In the genomic region with DNA sequence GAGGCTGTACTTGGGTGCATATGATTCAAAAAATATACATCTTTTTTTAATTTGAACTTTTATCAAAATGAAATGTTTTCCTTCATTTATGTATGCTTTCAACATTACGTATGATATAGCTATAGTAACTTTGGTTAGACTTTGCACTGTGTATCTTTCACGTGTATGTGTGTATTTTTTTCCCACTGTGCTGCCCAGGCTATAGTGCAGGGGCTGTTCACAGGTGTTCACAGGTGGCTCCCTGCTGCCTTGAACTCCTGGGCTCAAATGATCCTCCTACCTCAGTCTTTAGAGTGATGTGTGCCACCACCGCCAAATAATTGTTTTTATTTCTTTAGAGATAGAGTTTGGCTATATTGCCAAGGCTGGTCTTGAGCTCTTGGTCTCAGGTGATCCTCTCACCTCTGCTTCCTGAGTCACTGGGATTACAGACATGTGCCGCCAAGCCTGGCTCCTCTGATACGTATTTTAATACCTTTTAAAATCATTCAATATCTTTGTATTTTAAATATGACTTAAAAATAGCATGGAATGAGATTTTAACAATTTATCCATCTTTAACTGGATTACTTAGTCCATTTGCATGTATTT, we compare ENCODE assay signal across 22 cellular contexts.
"Had no signal": no experiment of that assay in that cellular context is flagged by ENCODE, and none has a peak within 500 bp of the region (broad histone marks: within the 10 kb centered on the region; RNA-seq: fewer than 3 reads in every experiment).

No MANE protein-coding gene starts in this region.

- H3K27ac ChIP-seq: colonic mucosa, epithelial cell of prostate, foreskin keratinocyte, gastroesophageal sphincter, heart left ventricle, hepatocyte, left lung, lower lobe of right lung had no signal

- H3K9me3 ChIP-seq: colonic mucosa, gastroesophageal sphincter, left lung, lower lobe of right lung had no signal

- H3K4me1 Mint-ChIP-seq: endodermal cell, immature natural killer cell, mesothelial cell of epicardium had no signal

- H3K4me3 ChIP-seq: colonic mucosa, gastroesophageal sphincter, heart left ventricle, hepatocyte, left lung, lower lobe of right lung had no signal

- H3K27ac Mint-ChIP-seq: dendritic cell treated with granulocyte-macrophage colony-stimulating factor and Interleukin-4, amounts not matched to agents 40 ng/mL and 50 ng/mL, for 4 days; effector memory CD8-positive, alpha-beta T cell; endodermal cell; immature natural killer cell; mesothelial cell of epicardium had no signal

- DNase-seq: colonic mucosa; cortex of kidney; effector CD8-positive, alpha-beta T cell; effector memory CD8-positive, alpha-beta T cell; endodermal cell; erythroblast; foreskin keratinocyte; heart left ventricle; hypothalamus; immature natural killer cell; islet precursor cell; kidney; kidney glomerular epithelial cell; left lung; left ventricle myocardium superior; lower lobe of right lung; mesenchymal stem cell had no signal

- H3K4me3 Mint-ChIP-seq: dendritic cell treated with granulocyte-macrophage colony-stimulating factor and Interleukin-4, amounts not matched to agents 40 ng/mL and 50 ng/mL, for 4 days; effector memory CD8-positive, alpha-beta T cell; endodermal cell; immature natural killer cell; mesothelial cell of epicardium had no signal

- H3K9me3 Mint-ChIP-seq: dendritic cell treated with granulocyte-macrophage colony-stimulating factor and Interleukin-4, amounts not matched to agents 40 ng/mL and 50 ng/mL, for 4 days; effector memory CD8-positive, alpha-beta T cell; immature natural killer cell had no signal

- H3K36me3 ChIP-seq: colonic mucosa, gastroesophageal sphincter, heart left ventricle, left lung, lower lobe of right lung had no signal

- H3K27me3 Mint-ChIP-seq: dendritic cell treated with granulocyte-macrophage colony-stimulating factor and Interleukin-4, amounts not matched to agents 40 ng/mL and 50 ng/mL, for 4 days had no signal

- H3K4me1 ChIP-seq: foreskin keratinocyte, gastroesophageal sphincter, heart left ventricle, left lung, lower lobe of right lung had no signal

- H3K36me3 Mint-ChIP-seq: immature natural killer cell, mesothelial cell of epicardium had no signal

- H3K27me3 ChIP-seq: colonic mucosa, foreskin keratinocyte, gastroesophageal sphincter, heart left ventricle, hepatocyte, left lung had no signal

- ATAC-seq: effector memory CD8-positive, alpha-beta T cell; foreskin keratinocyte; gastroesophageal sphincter; heart left ventricle; left lung; left ventricle myocardium superior had no signal
